ENCODE assay signal across 22 cellular contexts in the genomic region with DNA sequence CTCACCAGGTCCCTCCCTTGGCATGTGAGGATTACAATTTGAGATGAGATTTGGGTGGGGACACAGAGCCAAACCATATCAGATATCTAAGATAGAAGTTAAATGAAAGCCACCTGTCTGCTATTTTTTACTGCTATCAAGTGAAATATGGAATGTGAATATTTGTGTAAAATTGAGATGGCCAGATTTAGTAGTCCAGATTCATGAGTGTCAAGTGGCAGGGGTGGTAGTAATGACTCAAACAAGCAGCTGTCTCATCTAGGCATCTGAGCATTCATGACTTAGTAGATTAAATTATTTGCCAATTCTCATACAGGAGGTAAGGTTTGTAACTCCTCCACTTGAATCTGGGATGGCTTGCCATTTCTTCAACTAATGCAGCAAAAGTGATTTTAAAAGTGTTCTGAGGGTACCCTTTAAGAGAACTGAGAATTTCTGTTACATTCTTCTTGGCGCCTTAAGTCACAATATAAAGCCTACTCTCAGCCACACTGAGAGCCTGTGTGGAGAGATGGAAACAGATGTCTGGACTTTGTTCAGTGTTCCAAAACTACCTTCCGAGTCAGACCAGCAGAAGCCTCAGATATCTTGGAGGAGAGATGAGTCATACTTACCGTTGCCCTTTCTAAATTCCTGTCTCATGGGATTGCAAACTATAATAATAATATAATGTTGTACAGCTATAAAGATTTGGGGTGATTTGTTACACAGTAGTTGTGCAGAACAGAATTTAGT.
DNase-seq lines count a peak whose midpoint lies in the region; ATAC-seq, FAIRE-seq and TF ChIP-seq lines count a peak whose summit lies in the region.
"Had no signal": no experiment of that assay in that cellular context is flagged by ENCODE, and none has a peak within 500 bp of the region (broad histone marks: within the 10 kb centered on the region; RNA-seq: fewer than 3 reads in every experiment).

No MANE protein-coding gene starts in this region.

- 72% methylated on average over 3 of the region's 3 CpGs for WGBS in hepatocyte (ENCODE audit: low lambda C conversion rate, missing lambda C conversion rate)

- ATAC-seq in HG02840 (IDR thresholded peaks at IDR 0.05; ENCODE audit: low FRiP score, unreplicated experiment) (no peak), HG03439 (IDR thresholded peaks at IDR 0.05; ENCODE audit: unreplicated experiment) (no peak)
- ATAC-seq: GM23338, HepG2 had no signal

- no peaks in the 10 kb centered on the region for H3K79me2 ChIP-seq in hepatocyte

- H3K4me1 ChIP-seq in hepatocyte (ENCODE audit: insufficient read depth): no peaks in the 10 kb centered on the region
- H3K4me1 ChIP-seq: BE2C had no signal

- no peak overlapping the region for H3K27ac ChIP-seq in hepatocyte

- peak; percentile 72 for DNase-seq in amniotic epithelial cell (ENCODE audit: low read depth)
- DNase-seq in hepatocyte (ENCODE audit: low spot score): peak; percentile 9
- DNase-seq in myocyte (ENCODE audit: low read depth): peak; percentile 2
- DNase-seq in urothelium cell line (ENCODE audit: low spot score): peak; percentile 8
- DNase-seq in NCI-H146 (lab: John Stamatoyannopoulos, UW): no peak
- DNase-seq in cortex of kidney (lab: John Stamatoyannopoulos, UW): no peak
- DNase-seq: ACHN; BE2C; C1 segment of cervical spinal cord; CD4-positive, CD25-positive, alpha-beta regulatory T cell; CD8-positive, alpha-beta memory T cell; COR-L47; HCEC 1CT had no signal

- no peak overlapping the region for H3K4me3 ChIP-seq in hepatocyte
- H3K4me3 ChIP-seq: GM23338 had no signal

- no peak overlapping the region for H2AFZ ChIP-seq in hepatocyte
- H2AFZ ChIP-seq: GM23338 had no signal

- H3K9me2 ChIP-seq in hepatocyte (replicated peaks; ENCODE audit: insufficient read depth): no peaks in the 10 kb centered on the region

- H3K36me3 ChIP-seq in hepatocyte (replicated peaks; ENCODE audit: insufficient read depth, low read depth): no peaks in the 10 kb centered on the region
- H3K36me3 ChIP-seq: BE2C had no signal

- no peak for FAIRE-seq in urothelium cell line (lab: Jason Lieb, UNC)
- FAIRE-seq: A204.1, G401.6, GM12892, GM18507, H54, HepG2 had no signal

- H3K27me3 ChIP-seq in hepatocyte: no peaks in the 10 kb centered on the region
- H3K27me3 ChIP-seq: BE2C had no signal

- no peak overlapping the region for H3K4me2 ChIP-seq in hepatocyte
- H3K4me2 ChIP-seq: GM23338 had no signal

- no peak for TF ChIP-seq CTCF in hepatocyte (IDR thresholded peaks at IDR 0.05; ENCODE audit: poor library complexity)

- H4K20me1 ChIP-seq in hepatocyte (ENCODE audit: insufficient read depth, poor library complexity, severe bottlenecking): no peaks in the 10 kb centered on the region

- H3K9me3 ChIP-seq in hepatocyte (ENCODE audit: low read depth): no peaks in the 10 kb centered on the region
- H3K9me3 ChIP-seq: BE2C had no signal

Comparison
In these comparisons a context has a peak if more than half of its experiments do, and no peak if none do; other contexts are left out.
1. DNase-seq: peak in amniotic epithelial cell (single experiment), hepatocyte (single experiment), myocyte (single experiment) and urothelium cell line (single experiment); none in NCI-H146 (single experiment) and cortex of kidney (single experiment).